In genomic region chr22:36162127-36163034, GRCh38 we compare ENCODE assay signal across 9 cellular contexts.
A peak's percentile ranks its signal among the peaks of the same experiment; 100 is the strongest.
DNase-seq lines count a peak whose midpoint lies in the region; FAIRE-seq and TF ChIP-seq lines count a peak whose summit lies in the region.
"Had no signal": no experiment of that assay in that cellular context is flagged by ENCODE, and none has a peak within 500 bp of the region (broad histone marks: within the 10 kb centered on the region; RNA-seq: fewer than 3 reads in every experiment).

No MANE protein-coding gene starts in this region.

- FAIRE-seq in RCC 7860 (lab: Jason Lieb, UNC) = no peak

- peak overlapping the region; percentile 74; the same call in 1 of the 2 replicates for H2AFZ ChIP-seq in KMS-11 (ENCODE audit: low read depth)

- no peaks in the 10 kb centered on the region for H3K79me2 ChIP-seq in KMS-11 (ENCODE audit: insufficient read depth, low read depth)

- H3K4me3 ChIP-seq in KMS-11 (IDR thresholded peaks at IDR 0.05; ENCODE audit: insufficient read depth, low read depth, low read length) = no peak overlapping the region
- H3K4me3 ChIP-seq in subcutaneous abdominal adipose tissue (ENCODE audit: low read depth in 1 of 5, low read length in 5 of 5) = peak overlapping the region in 1 of 5 donors; percentile 4

- H3K9ac ChIP-seq in KMS-11 = peak overlapping the region; percentile 29; the same call in 1 of the 2 replicates
- peak overlapping the region in 3 of 5 donors; percentile 20 to 53 (median 44) for H3K9ac ChIP-seq in subcutaneous abdominal adipose tissue (ENCODE audit: low read length in 5 of 5)

- H4K20me1 ChIP-seq in KMS-11 (ENCODE audit: insufficient read depth) = no peaks in the 10 kb centered on the region

- H3K9me3 ChIP-seq in subcutaneous abdominal adipose tissue (ENCODE audit: control insufficient read depth in 5 of 5, low read length in 5 of 5) = no peaks in the 10 kb centered on the region

- H3K4me1 ChIP-seq in KMS-11 (ENCODE audit: low read depth, poor library complexity, severe bottlenecking) = peaks cover 67% of the 10 kb centered on the region
- H3K4me1 ChIP-seq in subcutaneous abdominal adipose tissue (ENCODE audit: control insufficient read depth in 5 of 5, insufficient read depth in 5 of 5, low read length in 5 of 5) = peaks cover 2 to 71% (median 63%) of the 10 kb centered on the region in 5 donors

- H3K36me3 ChIP-seq in KMS-11 (ENCODE audit: insufficient read depth) = no peaks in the 10 kb centered on the region
- no peaks in the 10 kb centered on the region for H3K36me3 ChIP-seq in subcutaneous abdominal adipose tissue (ENCODE audit: control insufficient read depth in 5 of 5, insufficient read depth in 5 of 5, low read length in 5 of 5)

- H3K27ac ChIP-seq in KMS-11 (peak overlapping the region; percentile 72), caudate nucleus (ENCODE audit: low read depth, low read length) (peak overlapping the region; percentile 1), subcutaneous abdominal adipose tissue (ENCODE audit: low read depth, low read length) (peak overlapping the region; percentile 15)

- H3K27me3 ChIP-seq in KMS-11 (ENCODE audit: insufficient read depth, low read depth) (no peaks in the 10 kb centered on the region), subcutaneous abdominal adipose tissue (ENCODE audit: control insufficient read depth in 5 of 5, insufficient read depth in 4 of 5, low read length in 5 of 5) (no peaks in the 10 kb centered on the region)

- DNase-seq in activated gamma-delta T cell treated with Interleukin-2 at 50 U/mL for 16 hours (peak; percentile 44), activated gamma-delta T cell (lab: John Stamatoyannopoulos, UW) (no peak), caudate nucleus (lab: John Stamatoyannopoulos, UW) (no peak), NCI-H226 (no peak), RCC 7860 (ENCODE audit: low spot score) (no peak), COLO829 (ENCODE audit: low spot score) (no peak)
- DNase-seq: NCI-H526 had no signal

- H3K4me2 ChIP-seq in KMS-11 = peak overlapping the region; percentile 87

- TF ChIP-seq CTCF in KMS-11 (conservative IDR thresholded peaks at IDR 0.05; ENCODE audit: low read depth, low read length) = no peak

Comparison
In these comparisons a context has a peak if more than half of its experiments do, and no peak if none do; other contexts are left out.
1. H3K27ac ChIP-seq: peak in every context shown above with its lines; median percentile 72 in KMS-11; 15 in subcutaneous abdominal adipose tissue; 1 in caudate nucleus.